16 cellular contexts compared by ENCODE assay signal in the genomic region with DNA sequence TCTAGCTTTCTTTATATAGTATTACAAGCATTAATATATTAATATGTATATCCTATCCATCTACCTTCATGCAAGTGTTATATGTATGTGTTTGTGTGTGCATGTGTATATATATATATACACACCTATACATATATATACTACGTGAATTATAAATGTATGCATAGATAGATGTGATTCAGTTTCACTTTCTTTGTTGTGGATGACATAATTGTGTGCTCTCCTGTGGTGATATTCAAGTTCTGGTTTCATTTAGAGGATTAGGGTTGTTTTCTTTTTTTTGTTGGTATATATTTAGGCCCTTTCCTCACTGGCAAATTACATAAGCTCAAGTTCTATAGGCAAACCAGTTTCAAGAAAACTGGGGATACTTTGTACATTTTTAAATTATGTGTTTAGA.
DNase-seq lines count a peak whose midpoint lies in the region; ATAC-seq and TF ChIP-seq lines count a peak whose summit lies in the region.
"Had no signal": no experiment of that assay in that cellular context is flagged by ENCODE, and none has a peak within 500 bp of the region (broad histone marks: within the 10 kb centered on the region; RNA-seq: fewer than 3 reads in every experiment).

No MANE protein-coding gene starts in this region.

- peak; percentile 11 for DNase-seq in GM13976 (ENCODE audit: low spot score)
- peak; percentile 84 for DNase-seq in NCI-H146 (lab: John Stamatoyannopoulos, UW)
- no peak for DNase-seq in NCI-H187 (lab: John Stamatoyannopoulos, UW)
- DNase-seq in HuH-7.5 (ENCODE audit: low spot score): no peak
- DNase-seq in GDM1 (lab: John Stamatoyannopoulos, UW): no peak
- no peak for DNase-seq in posterior vena cava (ENCODE audit: low spot score)
- DNase-seq: activated naive CD4-positive, alpha-beta T cell treated with anti-CD3 and anti-CD28 coated beads for 36 hours; BE2C; DMS79 treated with DMSO at 0.1 percent for 48 hours; immature natural killer cell; NCI-H1048; NCI-H510A treated with DMSO at 0.1 percent for 48 hours; Right ventricle myocardium superior; small intestine had no signal

- in situ Hi-C loops in GM13976 (cut with MboI; ENCODE audit: low sequenced_read_pairs, unreplicated experiment): no loop called here

- intact Hi-C loops in posterior vena cava (cut with DNase I): no loop called here

- no peak for TF ChIP-seq CTCF in GM13976 (IDR thresholded peaks at IDR 0.05; ENCODE audit: borderline replicate concordance, control extremely low read depth, extremely low read depth, insufficient read depth, missing control alignments)

- ATAC-seq in GM18907 (IDR thresholded peaks at IDR 0.05; ENCODE audit: unreplicated experiment) (peak; percentile 74), HG02885 (IDR thresholded peaks at IDR 0.05; ENCODE audit: poor library complexity, unreplicated experiment) (peak; percentile 61)

Comparison
In these comparisons a context has a peak if more than half of its experiments do, and no peak if none do; other contexts are left out.
1. DNase-seq: peak in GM13976 (single experiment) and NCI-H146 (single experiment); none in NCI-H187 (0 of 2), HuH-7.5 (single experiment), GDM1 (single experiment) and posterior vena cava (single experiment).